In the genomic region with DNA sequence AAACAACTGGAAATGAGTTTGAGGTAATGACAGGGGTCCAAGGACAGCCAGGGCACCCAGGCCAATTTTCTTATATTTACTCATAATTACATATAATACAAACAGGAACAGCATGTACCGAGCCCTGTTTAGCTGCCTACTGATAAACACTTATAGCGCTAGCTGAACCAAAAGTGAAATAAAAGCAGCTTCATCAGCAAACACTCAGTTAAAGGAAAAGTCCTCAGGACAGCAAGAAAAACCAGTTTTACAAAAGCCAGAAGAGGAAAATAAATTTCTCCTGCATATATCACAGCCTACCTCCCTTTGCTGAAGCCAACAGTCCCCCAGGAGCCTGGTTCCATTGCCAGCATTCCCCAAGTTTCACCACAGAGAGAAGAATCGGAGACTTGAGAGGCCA, we compare ENCODE assay signal across 2 cellular contexts. TPM values are rescaled to one million over a fixed set of nuclear protein-coding genes. Genes with fewer than 3 reads are reported as not detected.
"Had no signal": no experiment of that assay in that cellular context is flagged by ENCODE, and none has a peak within 500 bp of the region (broad histone marks: within the 10 kb centered on the region; RNA-seq: fewer than 3 reads in every experiment).

No MANE protein-coding gene starts in this region.

RNA-seq across cellular contexts. Expression of a gene that starts 49.8 kb away (rescaled TPM):
- total RNA-seq: G401, GM12878 had no signal
